ENCODE assay signal across 14 cellular contexts in genomic region chr14:33765251-33765650, GRCh38.
DNase-seq lines count a peak whose midpoint lies in the region; ATAC-seq, FAIRE-seq and TF ChIP-seq lines count a peak whose summit lies in the region.
"Had no signal": no experiment of that assay in that cellular context is flagged by ENCODE, and none has a peak within 500 bp of the region (broad histone marks: within the 10 kb centered on the region; RNA-seq: fewer than 3 reads in every experiment).

No MANE protein-coding gene starts in this region.

- peak overlapping the region; percentile 93 for H2BK120ac ChIP-seq in mesendoderm (ENCODE audit: low read depth, low read length)

- H3K9me3 Mint-ChIP-seq in endothelial cell (ENCODE audit: unreplicated experiment) = no peaks in the 10 kb centered on the region
- no peaks in the 10 kb centered on the region for H3K9me3 Mint-ChIP-seq in stimulated activated naive B cell treated with anti-CD40 and anti-IgM and Interleukin-4, amounts not matched to agents 10 μg/mL and 1 μg/mL and 100 μg/mL, for 72 hours
- peaks cover 0 to under 1% of the 10 kb centered on the region in 2 donors for H3K9me3 Mint-ChIP-seq in natural killer cell

- peak overlapping the region; percentile 38 for H3K56ac ChIP-seq in mesendoderm (ENCODE audit: low read length)

- intact Hi-C loops in ascending aorta (cut with DNase I) = no loop called here
- intact Hi-C loops in natural killer cell (cut with micrococcal nuclease) = no loop called here

- ATAC-seq in stimulated activated naive B cell treated with anti-CD40 and anti-IgM and Interleukin-4, amounts not matched to agents 10 μg/mL and 1 μg/mL and 100 μg/mL, for 72 hours (replicated peaks) = no peak
- ATAC-seq in natural killer cell = no peak
- ATAC-seq: HCT116 had no signal

- H3K4ac ChIP-seq in mesendoderm (ENCODE audit: low read depth, low read length) = no peak overlapping the region

- H3K27me3 Mint-ChIP-seq in endothelial cell (ENCODE audit: unreplicated experiment) = peaks cover 2% of the 10 kb centered on the region
- H3K27me3 Mint-ChIP-seq in stimulated activated naive B cell treated with anti-CD40 and anti-IgM and Interleukin-4, amounts not matched to agents 10 μg/mL and 1 μg/mL and 100 μg/mL, for 72 hours = no peaks in the 10 kb centered on the region
- no peaks in the 10 kb centered on the region for H3K27me3 Mint-ChIP-seq in natural killer cell (ENCODE audit: low read depth in 2 of 2)

- peak; percentile 32 for FAIRE-seq in D721Med (lab: Jason Lieb, UNC)

- no peak overlapping the region for H2AK5ac ChIP-seq in mesendoderm (ENCODE audit: low read length)

- H3K4me3 ChIP-seq in mesendoderm (ENCODE audit: low read length) (no peak overlapping the region), ascending aorta (no peak overlapping the region)
- H3K4me3 ChIP-seq: suprapubic skin had no signal

- no peak overlapping the region for H3K9ac ChIP-seq in mesendoderm (ENCODE audit: low read length)

- H3K36me3 ChIP-seq in mesendoderm (ENCODE audit: control insufficient read depth, insufficient read depth, low read length) (no peaks in the 10 kb centered on the region), ascending aorta (no peaks in the 10 kb centered on the region)
- H3K36me3 ChIP-seq: suprapubic skin had no signal

- TF ChIP-seq CTCF in D721Med (IDR thresholded peaks at IDR 0.05; ENCODE audit: insufficient read depth, missing control alignments) (no peak), endothelial cell (IDR thresholded peaks at IDR 0.05; ENCODE audit: unreplicated experiment) (no peak), ascending aorta (IDR thresholded peaks at IDR 0.05) (no peak), natural killer cell (IDR thresholded peaks at IDR 0.05) (no peak)

- no peak overlapping the region for H3K4me3 Mint-ChIP-seq in endothelial cell (ENCODE audit: unreplicated experiment)
- no peak overlapping the region for H3K4me3 Mint-ChIP-seq in stimulated activated naive B cell treated with anti-CD40 and anti-IgM and Interleukin-4, amounts not matched to agents 10 μg/mL and 1 μg/mL and 100 μg/mL, for 72 hours
- H3K4me3 Mint-ChIP-seq in natural killer cell = no peak overlapping the region
- H3K4me3 Mint-ChIP-seq: immature natural killer cell had no signal

- no peaks in the 10 kb centered on the region for H3K79me1 ChIP-seq in mesendoderm (ENCODE audit: low read length)

- H3K36me3 Mint-ChIP-seq in endothelial cell (ENCODE audit: low read depth, unreplicated experiment) (no peaks in the 10 kb centered on the region), natural killer cell (no peaks in the 10 kb centered on the region)
- H3K36me3 Mint-ChIP-seq in stimulated activated naive B cell treated with anti-CD40 and anti-IgM and Interleukin-4, amounts not matched to agents 10 μg/mL and 1 μg/mL and 100 μg/mL, for 72 hours = no peaks in the 10 kb centered on the region
- H3K36me3 Mint-ChIP-seq: immature natural killer cell had no signal

- H3K27ac ChIP-seq in mesendoderm (ENCODE audit: low read depth, low read length) (peak overlapping the region; percentile 70), ascending aorta (no peak overlapping the region)
- H3K27ac ChIP-seq: suprapubic skin had no signal

- no peaks in the 10 kb centered on the region for H3K27me3 ChIP-seq in mesendoderm (ENCODE audit: insufficient read depth, low read length, poor library complexity)
- no peaks in the 10 kb centered on the region for H3K27me3 ChIP-seq in ascending aorta
- H3K27me3 ChIP-seq: suprapubic skin had no signal

- H2BK5ac ChIP-seq in mesendoderm (ENCODE audit: low read length) = peak overlapping the region; percentile 14

- no peak overlapping the region for H4K8ac ChIP-seq in mesendoderm (ENCODE audit: low read depth, low read length)

- WGBS in mesendoderm (ENCODE audit: extremely low coverage, insufficient coverage, low lambda C conversion rate) = no CpG with 5 or more reads among the region's 4 CpGs

- H3K4me1 ChIP-seq in mesendoderm (ENCODE audit: control insufficient read depth, low read depth, low read length) = peaks cover 23% of the 10 kb centered on the region
- no peaks in the 10 kb centered on the region for H3K4me1 ChIP-seq in ascending aorta

- H3K18ac ChIP-seq in mesendoderm (ENCODE audit: low read length) = peak overlapping the region; percentile 91

- H3K79me2 ChIP-seq in mesendoderm (ENCODE audit: control insufficient read depth, insufficient read depth, low read length) = no peaks in the 10 kb centered on the region

- H3K9me3 ChIP-seq in ascending aorta = no peaks in the 10 kb centered on the region
- H3K9me3 ChIP-seq: suprapubic skin had no signal

- H3K4me1 Mint-ChIP-seq in endothelial cell (ENCODE audit: unreplicated experiment) (peaks cover 63% of the 10 kb centered on the region), natural killer cell (no peaks in the 10 kb centered on the region)
- no peaks in the 10 kb centered on the region for H3K4me1 Mint-ChIP-seq in stimulated activated naive B cell treated with anti-CD40 and anti-IgM and Interleukin-4, amounts not matched to agents 10 μg/mL and 1 μg/mL and 100 μg/mL, for 72 hours
- H3K4me1 Mint-ChIP-seq: immature natural killer cell had no signal

- no peak overlapping the region for H4K5ac ChIP-seq in mesendoderm (ENCODE audit: low read length)

- H3K23ac ChIP-seq in mesendoderm (ENCODE audit: low read length) = no peak overlapping the region

- no peak overlapping the region for H3K4me2 ChIP-seq in mesendoderm (ENCODE audit: low read length)

- H3K27ac Mint-ChIP-seq in endothelial cell (ENCODE audit: unreplicated experiment) (peak overlapping the region; percentile 44), natural killer cell (no peak overlapping the region)
- H3K27ac Mint-ChIP-seq in stimulated activated naive B cell treated with anti-CD40 and anti-IgM and Interleukin-4, amounts not matched to agents 10 μg/mL and 1 μg/mL and 100 μg/mL, for 72 hours = no peak overlapping the region
- H3K27ac Mint-ChIP-seq: immature natural killer cell had no signal

- DNase-seq in D721Med (ENCODE audit: insufficient read length, low spot score) (peak; percentile 46), OCI-M1 (lab: John Stamatoyannopoulos, UW) (peak; percentile 1), endothelial cell (ENCODE audit: low spot score) (peak; percentile 62), mesendoderm (peak; percentile 93), NCI-H1436 (lab: John Stamatoyannopoulos, UW) (no peak), ascending aorta (ENCODE audit: low spot score in 2 of 2) (no peak), natural killer cell (no peak)
- DNase-seq in stimulated activated naive B cell treated with anti-CD40 and anti-IgM and Interleukin-4, amounts not matched to agents 10 μg/mL and 1 μg/mL and 100 μg/mL, for 72 hours = no peak
- DNase-seq: activated CD4-positive, alpha-beta T cell treated with anti-CD3 and anti-CD28 coated beads, Interleukin-2, amount 50 U/mL, for 48 hours; activated naive CD4-positive, alpha-beta T cell treated with anti-CD3 and anti-CD28 coated beads, Interleukin-2, amount 50 U/mL, for 16 hours; immature natural killer cell; NCI-H226 had no signal

- H2BK15ac ChIP-seq in mesendoderm (replicated peaks; ENCODE audit: low read depth) = no peak overlapping the region

Comparison
In these comparisons a context has a peak if more than half of its experiments do, and no peak if none do; other contexts are left out.
1. DNase-seq: peak in D721Med (single experiment), OCI-M1 (single experiment), endothelial cell (single experiment) and mesendoderm (single experiment); none in NCI-H1436 (single experiment), stimulated activated naive B cell treated with anti-CD40 and anti-IgM and Interleukin-4, amounts not matched to agents 10 μg/mL and 1 μg/mL and 100 μg/mL, for 72 hours (single experiment), ascending aorta (0 of 2) and natural killer cell (single experiment).